16 cellular contexts compared by ENCODE assay signal in the genomic region with DNA sequence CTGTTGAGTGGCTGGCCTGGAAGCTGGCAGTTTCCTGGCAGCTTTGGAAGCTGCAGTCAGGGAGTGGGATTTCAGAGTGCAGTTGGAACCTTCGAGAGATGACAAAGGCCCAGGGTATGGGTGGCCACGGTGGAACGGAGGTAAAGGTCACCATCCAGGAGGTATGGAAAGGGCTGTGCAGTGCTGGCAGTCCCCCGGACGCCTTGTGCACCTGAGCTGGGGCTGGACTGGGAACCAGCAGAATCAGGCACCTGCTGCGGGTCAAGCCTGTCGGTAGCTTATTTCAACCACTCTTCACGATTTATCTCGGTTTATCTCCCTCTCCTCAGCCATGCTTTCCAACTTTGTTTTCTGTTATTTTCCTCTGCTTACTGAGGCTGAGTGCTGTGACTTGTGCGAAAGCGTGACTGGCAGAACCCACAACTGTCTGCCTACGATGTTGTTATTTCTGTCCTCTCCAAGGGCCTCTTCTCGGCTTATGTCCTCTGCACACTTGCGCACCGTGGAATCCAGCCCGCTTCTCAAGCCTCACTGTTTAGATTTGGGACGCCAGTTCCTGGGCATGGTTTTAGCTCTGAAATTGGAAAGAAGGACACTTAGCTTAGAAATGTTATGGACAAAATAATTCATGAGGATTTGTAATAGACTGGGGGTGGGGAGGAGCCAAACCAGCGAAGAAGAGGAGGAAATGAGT. TPM values are rescaled to one million over a fixed set of nuclear protein-coding genes. Genes with fewer than 3 reads are reported as not detected.
DNase-seq lines count a peak whose midpoint lies in the region; ATAC-seq and TF ChIP-seq lines count a peak whose summit lies in the region.
"Had no signal": no experiment of that assay in that cellular context is flagged by ENCODE, and none has a peak within 500 bp of the region (broad histone marks: within the 10 kb centered on the region; RNA-seq: fewer than 3 reads in every experiment).

No MANE protein-coding gene starts in this region.

- H3K27me3 Mint-ChIP-seq in stimulated activated naive B cell treated with anti-CD40 and anti-IgM and Interleukin-4, amounts not matched to agents 10 μg/mL and 1 μg/mL and 100 μg/mL, for 72 hours = peaks cover 68 to 76% of the 10 kb centered on the region in 2 donors

- no peak overlapping the region for H3K4me3 ChIP-seq in BLaER1 treated with 17β-estradiol and CSF1 and Interleukin-3, amounts not matched to agents 10 nM and 100 nM
- peak overlapping the region; percentile 32 for H3K4me3 ChIP-seq in OCI-LY1 (ENCODE audit: low read depth, low read length, poor library complexity, severe bottlenecking)
- H3K4me3 ChIP-seq: GM23248, K562 had no signal

- H3K9me3 Mint-ChIP-seq in stimulated activated effector memory CD8-positive, alpha-beta T cell treated with anti-CD3 and anti-CD28 coated beads, Interleukin-12 subunit alpha, Interleukin-12 subunit beta, amount 100 ng/mL, for 72 hours = no peaks in the 10 kb centered on the region
- H3K9me3 Mint-ChIP-seq in stimulated activated naive B cell treated with anti-CD40 and anti-IgM and Interleukin-4, amounts not matched to agents 10 μg/mL and 1 μg/mL and 100 μg/mL, for 72 hours = no peaks in the 10 kb centered on the region

- no peaks in the 10 kb centered on the region for H3F3A ChIP-seq in OCI-LY1 (ENCODE audit: insufficient read depth, low read length)

- H3K27ac ChIP-seq in BLaER1 treated with 17β-estradiol and CSF1 and Interleukin-3, amounts not matched to agents 10 nM and 100 nM = no peak overlapping the region
- peak overlapping the region; percentile 87 for H3K27ac ChIP-seq in OCI-LY1 (ENCODE audit: low read depth, low read length, poor library complexity, severe bottlenecking)
- H3K27ac ChIP-seq: GM23248 had no signal

- no peaks in the 10 kb centered on the region for H3K79me2 ChIP-seq in OCI-LY1 (ENCODE audit: insufficient read depth, low read length)

- TF ChIP-seq CTCF in OCI-LY1 (IDR thresholded peaks at IDR 0.05; ENCODE audit: low read length) = no peak

- H3K9me2 ChIP-seq in OCI-LY1 (ENCODE audit: low read depth, low read length) = no peaks in the 10 kb centered on the region

- H4K20me1 ChIP-seq in BLaER1 treated with 17β-estradiol and CSF1 and Interleukin-3, amounts not matched to agents 10 nM and 100 nM = 0 out of 22 replicates have a peak, but pooled peaks cover 0 to 5% (median 0%) of the 10 kb centered on the region in 11 experiments
- no peaks in the 10 kb centered on the region for H4K20me1 ChIP-seq in OCI-LY1 (ENCODE audit: insufficient read depth, low read length)

- H3K36me3 Mint-ChIP-seq in stimulated activated effector memory CD8-positive, alpha-beta T cell treated with anti-CD3 and anti-CD28 coated beads, Interleukin-12 subunit alpha, Interleukin-12 subunit beta, amount 100 ng/mL, for 72 hours = no peaks in the 10 kb centered on the region
- no peaks in the 10 kb centered on the region for H3K36me3 Mint-ChIP-seq in stimulated activated naive B cell treated with anti-CD40 and anti-IgM and Interleukin-4, amounts not matched to agents 10 μg/mL and 1 μg/mL and 100 μg/mL, for 72 hours
- H3K36me3 Mint-ChIP-seq: CD4-positive, alpha-beta memory T cell had no signal

- peaks cover 0 to 26% (median 6%) of the 10 kb centered on the region in 11 experiments; a peak in 11 of 22 replicates for H3K27me3 ChIP-seq in BLaER1 treated with 17β-estradiol and CSF1 and Interleukin-3, amounts not matched to agents 10 nM and 100 nM
- no peaks in the 10 kb centered on the region for H3K27me3 ChIP-seq in OCI-LY1 (ENCODE audit: insufficient read depth, low read length)

- peak overlapping the region; percentile 54 to 81 (median 67); a peak in 21 of 22 replicates for H3K4me2 ChIP-seq in BLaER1 treated with 17β-estradiol and CSF1 and Interleukin-3, amounts not matched to agents 10 nM and 100 nM
- peak overlapping the region; percentile 64 for H3K4me2 ChIP-seq in OCI-LY1 (ENCODE audit: low read length)

- H3K4me3 Mint-ChIP-seq in stimulated activated effector memory CD8-positive, alpha-beta T cell treated with anti-CD3 and anti-CD28 coated beads, Interleukin-12 subunit alpha, Interleukin-12 subunit beta, amount 100 ng/mL, for 72 hours = peak overlapping the region; percentile 2
- H3K4me3 Mint-ChIP-seq in stimulated activated naive B cell treated with anti-CD40 and anti-IgM and Interleukin-4, amounts not matched to agents 10 μg/mL and 1 μg/mL and 100 μg/mL, for 72 hours = no peak overlapping the region
- H3K4me3 Mint-ChIP-seq: B cell; CD4-positive, alpha-beta memory T cell had no signal

- no peak for ATAC-seq in stimulated activated effector memory CD8-positive, alpha-beta T cell treated with anti-CD3 and anti-CD28 coated beads, Interleukin-12 subunit alpha, Interleukin-12 subunit beta, amount 100 ng/mL, for 72 hours
- ATAC-seq in stimulated activated naive B cell treated with anti-CD40 and anti-IgM and Interleukin-4, amounts not matched to agents 10 μg/mL and 1 μg/mL and 100 μg/mL, for 72 hours (replicated peaks) = no peak
- ATAC-seq: K562 had no signal

- peak overlapping the region; percentile 70 for H3K27ac Mint-ChIP-seq in stimulated activated effector memory CD8-positive, alpha-beta T cell treated with anti-CD3 and anti-CD28 coated beads, Interleukin-12 subunit alpha, Interleukin-12 subunit beta, amount 100 ng/mL, for 72 hours
- H3K27ac Mint-ChIP-seq in stimulated activated naive B cell treated with anti-CD40 and anti-IgM and Interleukin-4, amounts not matched to agents 10 μg/mL and 1 μg/mL and 100 μg/mL, for 72 hours = no peak overlapping the region
- H3K27ac Mint-ChIP-seq: B cell; CD4-positive, alpha-beta memory T cell had no signal

- no peak overlapping the region for H2AFZ ChIP-seq in OCI-LY1 (ENCODE audit: low read length)
- H2AFZ ChIP-seq: GM23248 had no signal

- no peaks in the 10 kb centered on the region for H3K36me3 ChIP-seq in BLaER1 treated with 17β-estradiol and CSF1 and Interleukin-3, amounts not matched to agents 10 nM and 100 nM
- peaks cover 12% of the 10 kb centered on the region for H3K36me3 ChIP-seq in OCI-LY1 (ENCODE audit: insufficient read depth, low read length)

- peaks cover 38% of the 10 kb centered on the region for H3K4me1 Mint-ChIP-seq in stimulated activated effector memory CD8-positive, alpha-beta T cell treated with anti-CD3 and anti-CD28 coated beads, Interleukin-12 subunit alpha, Interleukin-12 subunit beta, amount 100 ng/mL, for 72 hours
- peaks cover 12 to 16% of the 10 kb centered on the region in 2 donors for H3K4me1 Mint-ChIP-seq in stimulated activated naive B cell treated with anti-CD40 and anti-IgM and Interleukin-4, amounts not matched to agents 10 μg/mL and 1 μg/mL and 100 μg/mL, for 72 hours

- peak; percentile 73 for DNase-seq in mesenteric fat pad (ENCODE audit: low spot score)
- no peak for DNase-seq in stimulated activated effector memory CD8-positive, alpha-beta T cell treated with anti-CD3 and anti-CD28 coated beads, Interleukin-12 subunit alpha, Interleukin-12 subunit beta, amount 100 ng/mL, for 72 hours (ENCODE audit: low spot score in 2 of 2)
- no peak for DNase-seq in NAMALWA (ENCODE audit: low spot score)
- DNase-seq in stimulated activated naive B cell treated with anti-CD40 and anti-IgM and Interleukin-4, amounts not matched to agents 10 μg/mL and 1 μg/mL and 100 μg/mL, for 72 hours = no peak
- no peak for DNase-seq in OCI-M1 (lab: John Stamatoyannopoulos, UW)
- DNase-seq: CD4-positive, alpha-beta memory T cell; DMS79 treated with DMSO at 0.1 percent for 48 hours; GM23248; NCI-H1436; NCI-H2171; NCI-H446; NCI-H69 had no signal

- no peak overlapping the region for H3K9ac ChIP-seq in BLaER1 treated with 17β-estradiol and CSF1 and Interleukin-3, amounts not matched to agents 10 nM and 100 nM
- peak overlapping the region; percentile 61 for H3K9ac ChIP-seq in OCI-LY1 (ENCODE audit: low read length)
- H3K9ac ChIP-seq: GM23248 had no signal

- H3K4me1 ChIP-seq in BLaER1 treated with 17β-estradiol and CSF1 and Interleukin-3, amounts not matched to agents 10 nM and 100 nM = peaks cover 25 to 57% (median 50%) of the 10 kb centered on the region in 10 experiments
- H3K4me1 ChIP-seq in OCI-LY1 (ENCODE audit: insufficient read depth, low read length, severe bottlenecking) = peaks cover 54% of the 10 kb centered on the region

- H3K9me3 ChIP-seq in BLaER1 treated with 17β-estradiol and CSF1 and Interleukin-3, amounts not matched to agents 10 nM and 100 nM (replicated peaks in 1 of 11) = no peaks in the 10 kb centered on the region; a peak in 1 of 22 replicates
- H3K9me3 ChIP-seq in OCI-LY1 (ENCODE audit: low read length) = no peaks in the 10 kb centered on the region

RNA-seq across cellular contexts. Expression of gene ATXN10, which starts 24.0 kb away (rescaled TPM):
- 107 TPM for total RNA-seq in mesenteric fat pad
